In the genomic region with DNA sequence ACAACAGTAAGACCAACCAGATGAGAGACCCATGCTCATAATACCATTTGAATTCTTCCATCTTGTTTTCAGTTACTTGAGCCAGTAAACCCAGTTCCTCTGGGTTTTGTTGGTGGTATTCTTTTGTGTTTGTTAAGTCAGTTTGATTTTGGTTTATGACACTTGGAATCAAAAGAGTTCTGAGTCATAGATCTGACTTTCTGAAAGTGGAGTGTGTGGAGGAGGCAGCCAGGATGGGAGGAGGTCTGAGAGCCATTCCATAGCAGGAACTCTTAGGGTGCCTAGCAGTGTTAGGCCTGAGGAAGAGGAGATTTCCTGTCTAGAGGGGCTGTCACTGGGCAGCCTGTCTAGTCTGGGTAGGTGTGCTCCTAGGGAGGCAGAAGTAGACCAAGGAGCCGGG, we compare ENCODE assay signal across 26 cellular contexts. TPM values are rescaled to one million over a fixed set of nuclear protein-coding genes. Genes with fewer than 3 reads are reported as not detected.
DNase-seq lines count a peak whose midpoint lies in the region; ATAC-seq and TF ChIP-seq lines count a peak whose summit lies in the region.
"Had no signal": no experiment of that assay in that cellular context is flagged by ENCODE, and none has a peak within 500 bp of the region (broad histone marks: within the 10 kb centered on the region; RNA-seq: fewer than 3 reads in every experiment).

No MANE protein-coding gene starts in this region.

- TF ChIP-seq CTCF in foreskin keratinocyte (conservative IDR thresholded peaks at IDR 0.05) (no peak), GM10266 (IDR thresholded peaks at IDR 0.05; ENCODE audit: control insufficient read depth, insufficient read depth, low read depth, missing control alignments) (no peak), body of pancreas (IDR thresholded peaks at IDR 0.05) (no peak)
- no peak for TF ChIP-seq CTCF in CD8-positive, alpha-beta T cell (IDR thresholded peaks at IDR 0.05)

- peak; percentile 49 for ATAC-seq in foreskin keratinocyte
- ATAC-seq in aorta (ENCODE audit: low FRiP score), result peak; percentile 40
- no peak for ATAC-seq in body of pancreas
- ATAC-seq in CD8-positive, alpha-beta T cell, result no peak

- 80 to 100% methylated on average over 1 of the region's 1 CpG for WGBS in GM23248 (ENCODE audit: low coverage in 1 of 2, low lambda C conversion rate in 2 of 2, missing lambda C conversion rate in 2 of 2), 2 experiments
- WGBS in aorta, 2 donors, result 100% methylated on average over 1 of the region's 1 CpG
- 100% methylated on average over 1 of the region's 1 CpG; no CpG with 5 or more reads in 1 of the 2 donors for WGBS in body of pancreas, 2 donors

- no peak overlapping the region for H3K4me3 Mint-ChIP-seq in CD8-positive, alpha-beta T cell
- H3K4me3 Mint-ChIP-seq: activated naive CD4-positive, alpha-beta T cell treated with anti-CD3 and anti-CD28 coated beads for 36 hours; CD8-positive, alpha-beta memory T cell; central memory CD8-positive, alpha-beta T cell; nephron progenitor cell; T-helper 1 cell treated with Interleukin-12 subunit alpha and Interleukin-12 subunit beta and Interleukin-4 antibody, amounts not matched to agents 30 μg/mL and 1 μg/mL, for 36 hours had no signal

- no peaks in the 10 kb centered on the region for H3K79me2 ChIP-seq in GM23248 (ENCODE audit: insufficient read depth)
- H3K79me2 ChIP-seq: hepatocyte had no signal

- POLR2A ChIA-PET in CD8-positive, alpha-beta T cell (lab: Charles Lee), result no interaction called here

- no peaks in the 10 kb centered on the region for H4K20me1 ChIP-seq in GM23248 (ENCODE audit: insufficient read depth)

- H3K9ac ChIP-seq in GM23248, result no peak overlapping the region

- H3K9me3 Mint-ChIP-seq in CD8-positive, alpha-beta T cell, result no peaks in the 10 kb centered on the region
- H3K9me3 Mint-ChIP-seq: activated naive CD4-positive, alpha-beta T cell treated with anti-CD3 and anti-CD28 coated beads for 36 hours; CD8-positive, alpha-beta memory T cell; central memory CD8-positive, alpha-beta T cell; nephron progenitor cell; T-helper 1 cell treated with Interleukin-12 subunit alpha and Interleukin-12 subunit beta and Interleukin-4 antibody, amounts not matched to agents 30 μg/mL and 1 μg/mL, for 36 hours had no signal

- H3K4me2 ChIP-seq in GM23248 (ENCODE audit: unreplicated experiment), result no peak overlapping the region
- H3K4me2 ChIP-seq: hepatocyte had no signal

- intact Hi-C loops in aorta (cut with DNase I) (no loop called here), body of pancreas (cut with DNase I) (no loop called here)
- intact Hi-C loops in CD8-positive, alpha-beta T cell (cut with DNase I, micrococcal nuclease), result no loop called here

- no peaks in the 10 kb centered on the region for H3K36me3 Mint-ChIP-seq in CD8-positive, alpha-beta T cell

- H3K27me3 ChIP-seq in GM23248 (replicated peaks; ENCODE audit: insufficient read depth) (no peaks in the 10 kb centered on the region), foreskin keratinocyte (no peaks in the 10 kb centered on the region), aorta (ENCODE audit: control insufficient read depth in 1 of 2, insufficient read depth in 2 of 2, low read length in 1 of 2) (no peaks in the 10 kb centered on the region), body of pancreas (no peaks in the 10 kb centered on the region)
- H3K27me3 ChIP-seq in CD8-positive, alpha-beta T cell (ENCODE audit: insufficient read depth, low read length), result no peaks in the 10 kb centered on the region
- H3K27me3 ChIP-seq: hepatocyte, sigmoid colon, stomach had no signal

- in situ Hi-C loops in GM23248 (cut with MboI), result no loop called here

- CTCF ChIA-PET in CD8-positive, alpha-beta T cell (lab: Charles Lee), result no interaction called here

- no peaks in the 10 kb centered on the region for H3K36me3 ChIP-seq in GM23248 (ENCODE audit: low read depth)
- H3K36me3 ChIP-seq in aorta (ENCODE audit: control insufficient read depth in 1 of 2, insufficient read depth in 2 of 2, low read length in 1 of 2), result no peaks in the 10 kb centered on the region
- H3K36me3 ChIP-seq in body of pancreas (replicated peaks in 1 of 2; ENCODE audit: insufficient read depth in 1 of 2, low read depth in 2 of 2), result no peaks in the 10 kb centered on the region
- H3K36me3 ChIP-seq in CD8-positive, alpha-beta T cell (ENCODE audit: insufficient read depth, low read length), result no peaks in the 10 kb centered on the region
- H3K36me3 ChIP-seq: sigmoid colon, stomach had no signal

- peaks cover 2% of the 10 kb centered on the region for H3K4me1 Mint-ChIP-seq in CD8-positive, alpha-beta T cell (ENCODE audit: low read depth)
- H3K4me1 Mint-ChIP-seq: CD8-positive, alpha-beta memory T cell; central memory CD8-positive, alpha-beta T cell had no signal

- H3K27ac ChIP-seq in GM23248 (no peak overlapping the region), foreskin keratinocyte (no peak overlapping the region), aorta (ENCODE audit: low read depth in 1 of 2, low read length in 2 of 2) (no peak overlapping the region), body of pancreas (no peak overlapping the region)
- no peak overlapping the region for H3K27ac ChIP-seq in CD8-positive, alpha-beta T cell (ENCODE audit: low read depth, low read length)
- H3K27ac ChIP-seq: hepatocyte, HL-60, sigmoid colon, SK-N-MC, stomach had no signal

- H3K4me3 ChIP-seq in GM23248 (no peak overlapping the region), aorta (ENCODE audit: low read length in 2 of 2) (no peak overlapping the region), body of pancreas (no peak overlapping the region)
- no peak overlapping the region for H3K4me3 ChIP-seq in CD8-positive, alpha-beta T cell (ENCODE audit: low read depth, low read length)
- H3K4me3 ChIP-seq: hepatocyte, sigmoid colon, SK-N-MC, stomach had no signal

- H3F3A ChIP-seq in GM23248 (ENCODE audit: insufficient read depth), result no peaks in the 10 kb centered on the region

- no peaks in the 10 kb centered on the region for H3K9me2 ChIP-seq in GM23248 (ENCODE audit: insufficient read depth)

- DNase-seq in GM23248, result peak; percentile 48
- DNase-seq in astrocyte of the hippocampus (ENCODE audit: low read depth, low spot score), result peak; percentile 40
- no peak for DNase-seq in foreskin keratinocyte
- DNase-seq in aorta, result no peak
- no peak for DNase-seq in GM10266 (ENCODE audit: extremely low spot score)
- no peak for DNase-seq in body of pancreas
- no peak for DNase-seq in CD8-positive, alpha-beta T cell
- DNase-seq: activated CD4-positive, alpha-beta T cell treated with anti-CD3 and anti-CD28 coated beads for 48 hours; activated naive CD4-positive, alpha-beta T cell treated with anti-CD3 and anti-CD28 coated beads for 36 hours; CD8-positive, alpha-beta memory T cell; foreskin melanocyte; H7; NCI-H1092; NCI-H187 treated with DMSO at 0.1 percent for 48 hours; NCI-H2227 treated with DMSO at 0.1 percent for 48 hours; NCI-H774; nephron progenitor cell; posterior cingulate gyrus; sigmoid colon; stomach; trophoblast cell had no signal

- no peak overlapping the region for H3K27ac Mint-ChIP-seq in CD8-positive, alpha-beta T cell
- H3K27ac Mint-ChIP-seq: activated naive CD4-positive, alpha-beta T cell treated with anti-CD3 and anti-CD28 coated beads for 36 hours; nephron progenitor cell; T-helper 1 cell treated with Interleukin-12 subunit alpha and Interleukin-12 subunit beta and Interleukin-4 antibody, amounts not matched to agents 30 μg/mL and 1 μg/mL, for 36 hours had no signal

- H3K4me1 ChIP-seq in GM23248 (ENCODE audit: insufficient read depth) (peaks cover 8% of the 10 kb centered on the region; the same call in 1 of the 2 replicates), foreskin keratinocyte (no peaks in the 10 kb centered on the region), aorta (ENCODE audit: control insufficient read depth in 1 of 2, insufficient read depth in 2 of 2, low read length in 2 of 2) (no peaks in the 10 kb centered on the region), body of pancreas (peaks cover 4% of the 10 kb centered on the region)
- no peaks in the 10 kb centered on the region for H3K4me1 ChIP-seq in CD8-positive, alpha-beta T cell (ENCODE audit: insufficient read depth, low read length)
- H3K4me1 ChIP-seq: sigmoid colon, stomach had no signal

- 0 out of 2 replicates have a peak overlapping the region, but pooled peaks have one; percentile 5 for H2AFZ ChIP-seq in GM23248
- H2AFZ ChIP-seq: hepatocyte had no signal

- H3K9me3 ChIP-seq in GM23248 (ENCODE audit: low read depth) (no peaks in the 10 kb centered on the region), aorta (ENCODE audit: control insufficient read depth, low read length) (no peaks in the 10 kb centered on the region), body of pancreas (no peaks in the 10 kb centered on the region)
- H3K9me3 ChIP-seq in CD8-positive, alpha-beta T cell (ENCODE audit: low read length), result no peaks in the 10 kb centered on the region
- H3K9me3 ChIP-seq: sigmoid colon, stomach had no signal

- H3K27me3 Mint-ChIP-seq in CD8-positive, alpha-beta T cell (ENCODE audit: low read depth), result peaks cover 5% of the 10 kb centered on the region

- no peak for TF ChIP-seq POLR2A in body of pancreas (IDR thresholded peaks at IDR 0.05)

RNA-seq across cellular contexts. Expression of gene PANK3, which starts 24.6 kb away (rescaled TPM):
- total RNA-seq in GM23248 (2014; rRNA removed; shearing (Covaris generic)), result 24.2 TPM in 2 replicates
- polyA plus RNA-seq in GM23248 (2016; fragmentation: Nextera tagmentation; extraction: Ambion mirVana) (10.3 and 11.8 TPM in 2 replicates), foreskin keratinocyte (11.1 and 15.8 TPM in 2 replicates), aorta (10 to 100 TPM in 1 of 2 donors, 1 to 10 TPM in 1; 8.0 to 13.8 TPM)
- total RNA-seq in foreskin keratinocyte (42.2 and 44.5 TPM in 2 replicates), aorta (10 to 100 TPM; 42.0 to 57.1 TPM), body of pancreas (10 to 100 TPM; 14.5 to 18.7 TPM)
- total RNA-seq in CD8-positive, alpha-beta T cell, result 10 to 100 TPM; 36.1 to 42.4 TPM

Comparison
In these comparisons a context has a peak if more than half of its experiments do, and no peak if none do; other contexts are left out.
1. DNase-seq: peak in GM23248 (single experiment) and astrocyte of the hippocampus (single experiment); none in foreskin keratinocyte (0 of 2), aorta (0 of 2), GM10266 (single experiment), body of pancreas (0 of 4) and CD8-positive, alpha-beta T cell (0 of 7).
2. ATAC-seq: peak in foreskin keratinocyte (single experiment) and aorta (single experiment); none in body of pancreas (single experiment) and CD8-positive, alpha-beta T cell (single experiment).